ENCODE assay signal across 1 cellular context in the genomic region with DNA sequence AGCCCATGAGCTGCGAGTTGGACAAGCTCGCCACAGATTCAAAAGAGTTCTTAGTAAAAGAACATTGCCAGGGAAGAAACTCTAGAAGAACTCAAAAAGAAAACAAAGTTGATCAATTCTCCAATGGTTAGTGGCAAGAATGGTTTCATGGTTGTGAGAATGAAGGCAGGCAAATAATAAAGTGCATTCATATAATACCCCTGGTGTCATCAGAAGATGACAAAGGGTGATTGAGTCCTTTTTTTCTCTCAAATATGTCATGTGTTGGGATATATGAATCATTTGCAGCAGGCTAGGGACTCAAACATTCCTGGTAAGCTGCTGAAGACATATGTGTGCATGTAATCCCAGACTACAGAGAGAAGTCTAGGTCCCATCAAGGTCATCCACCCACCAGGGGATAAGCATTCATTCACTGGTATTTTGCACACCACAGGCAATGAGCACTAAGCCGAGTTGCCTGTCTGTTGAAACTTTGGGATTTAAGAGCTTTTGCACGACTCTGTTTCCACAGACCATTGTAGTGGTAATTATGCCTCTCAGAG.
TF ChIP-seq lines count a peak whose summit lies in the region.

No MANE protein-coding gene starts in this region.

TF ChIP-seq in SK-N-SH treated with all-trans-retinoic acid at 6 μM for 48 hours, 23 proteins besides CTCF, POLR2A, EP300 and RAD21 (continued from another document):
- TF ChIP-seq OSR1 (CRISPR knock-in tag; IDR thresholded peaks at IDR 0.05) (no peak), SNAI2 (CRISPR knock-in tag; IDR thresholded peaks at IDR 0.05) (no peak)
